Comparison of ENCODE assay signal across 9 cellular contexts in the genomic region with DNA sequence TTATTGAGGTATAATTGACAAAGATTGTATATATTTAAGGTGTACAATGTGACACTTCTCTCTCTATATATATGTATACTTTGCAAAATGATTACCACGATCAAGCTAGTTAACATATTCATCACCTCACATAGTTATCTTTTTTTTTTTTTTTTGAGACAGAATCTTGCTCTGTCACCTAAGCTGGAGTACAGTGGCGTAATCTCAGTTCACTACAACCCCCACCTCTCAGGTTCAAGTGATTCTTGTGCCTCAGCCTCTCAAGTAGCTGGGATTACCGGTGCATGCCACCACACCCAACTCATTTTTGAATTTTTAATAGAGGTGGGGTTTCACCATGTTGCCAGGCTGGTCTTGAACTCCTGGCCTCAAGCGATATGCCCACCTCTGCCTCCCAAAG. TPM values are rescaled to one million over a fixed set of nuclear protein-coding genes. Genes with fewer than 3 reads are reported as not detected.
"Had no signal": no experiment of that assay in that cellular context is flagged by ENCODE, and none has a peak within 500 bp of the region (broad histone marks: within the 10 kb centered on the region; RNA-seq: fewer than 3 reads in every experiment).

No MANE protein-coding gene starts in this region.

- H3K36me3 ChIP-seq: HAP-1 had no signal

- H3K4me1 ChIP-seq: HAP-1 had no signal

- H3K9ac ChIP-seq: GM23248 had no signal

- H3K4me2 ChIP-seq: GM23338 had no signal

- H3K27ac ChIP-seq: GM23248 had no signal

- DNase-seq: GM23248, GOT3, H9, HCEC 1CT, HFFc6 had no signal

- H3K9me3 ChIP-seq: HAP-1 had no signal

- H3K4me3 ChIP-seq: GM23248, GM23338, HAP-1 had no signal

- H2AFZ ChIP-seq: GM23248, GM23338 had no signal

RNA-seq across cellular contexts. Expression of gene ZSCAN4, which starts 3.7 kb away (rescaled TPM):
- total RNA-seq: GM23248, GM23338, H1, H4, H9, HFFc6 had no signal
- polyA plus RNA-seq: GM23248, GM23338, H1 had no signal

RNA-seq across cellular contexts. Expression of gene ZNF154, which starts 36.5 kb away (rescaled TPM):
- total RNA-seq: H4 had no signal
